Comparison of ENCODE assay signal across 2 cellular contexts in the genomic region with DNA sequence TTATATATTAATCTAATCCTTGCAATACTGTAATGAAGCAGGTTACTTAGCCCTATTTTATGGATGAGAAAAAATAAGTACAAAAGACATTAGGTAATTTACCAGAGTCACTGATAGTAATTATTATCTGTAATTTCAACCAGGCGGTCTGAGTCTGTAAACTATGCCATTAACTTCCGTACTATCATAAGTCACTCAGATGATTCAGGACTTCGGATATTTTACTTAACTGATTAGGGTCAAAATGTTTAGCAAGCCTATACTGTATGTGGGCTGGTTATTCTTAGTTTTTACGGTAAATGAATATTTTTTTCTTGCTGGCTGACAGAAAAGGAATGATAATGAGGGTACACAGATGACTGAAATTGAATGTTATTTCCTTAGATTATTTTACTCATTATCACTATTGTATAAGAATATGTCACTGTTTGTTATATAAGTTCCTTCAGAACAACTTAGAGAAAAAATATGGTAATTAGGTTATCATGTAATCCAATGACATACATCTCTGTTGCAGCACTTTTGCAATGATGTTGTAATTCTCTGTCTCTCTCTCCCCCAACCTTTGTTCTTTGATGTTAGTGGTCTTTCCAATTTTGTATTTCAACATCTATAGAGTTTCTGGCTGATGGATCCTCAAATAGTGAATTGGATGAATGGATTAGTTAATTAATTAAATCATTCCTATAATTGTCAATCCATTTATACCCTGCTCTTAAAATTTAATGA.
TF ChIP-seq lines count a peak whose summit lies in the region.

No MANE protein-coding gene starts in this region.

TF ChIP-seq in SK-N-SH treated with all-trans-retinoic acid at 6 μM for 48 hours, 23 proteins besides CTCF, POLR2A, EP300 and RAD21:
- TF ChIP-seq POU6F1 (CRISPR knock-in tag; IDR thresholded peaks at IDR 0.05; ENCODE audit: borderline replicate concordance, low read depth), result no peak
- peak; percentile 22 for TF ChIP-seq ISL1 (CRISPR knock-in tag; IDR thresholded peaks at IDR 0.05)

TF ChIP-seq in SK-N-SH, 30 proteins besides CTCF, POLR2A, EP300 and RAD21 (continued from another document):
- TF ChIP-seq IRF3 (IDR thresholded peaks at IDR 0.05; ENCODE audit: low read depth, low read length) (no peak), SIN3A (IDR thresholded peaks at IDR 0.05; ENCODE audit: borderline replicate concordance, low read depth, low read length) (no peak), ELF1 (IDR thresholded peaks at IDR 0.05) (no peak)
